ENCODE assay signal across 23 cellular contexts in the genomic region with DNA sequence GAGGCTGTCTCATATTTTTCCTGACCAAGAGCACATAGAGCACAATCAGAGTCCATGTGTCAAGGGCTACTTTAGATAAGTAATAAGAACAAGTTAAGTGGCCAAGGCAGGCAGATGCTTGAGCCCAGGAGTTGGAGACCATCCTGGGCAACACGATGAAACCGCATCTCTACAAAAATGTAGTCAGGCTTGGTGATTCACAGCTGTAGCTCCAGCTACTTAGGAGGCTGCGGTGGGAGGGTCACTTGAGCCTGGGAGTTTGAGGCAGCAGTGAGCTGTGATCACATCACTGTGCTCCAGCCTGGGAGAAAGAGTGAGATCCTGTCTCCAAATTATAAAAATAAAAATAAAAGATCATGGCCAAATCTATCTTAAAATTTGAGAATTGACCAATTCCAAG.
"Had no signal": no experiment of that assay in that cellular context is flagged by ENCODE, and none has a peak within 500 bp of the region (broad histone marks: within the 10 kb centered on the region; RNA-seq: fewer than 3 reads in every experiment).

No MANE protein-coding gene starts in this region.

- H3K4me1 ChIP-seq: left lung, right lobe of liver, tibial artery had no signal

- H3K36me3 ChIP-seq: left lung, right lobe of liver, tibial artery had no signal

- H3K27ac ChIP-seq: coronary artery, hepatocyte, left lung, right lobe of liver, tibial artery had no signal

- H3K4me3 ChIP-seq: coronary artery, hepatocyte, left lung, lung, right lobe of liver, tibial artery had no signal

- H3K9me3 ChIP-seq: right lobe of liver, tibial artery had no signal

- H3K79me2 ChIP-seq: hepatocyte had no signal

- DNase-seq: activated CD4-positive, alpha-beta memory T cell treated with anti-CD3 and anti-CD28 coated beads, Interleukin-2, amount 10 ng/mL, durations not matched to agents 7 days and 5 days; activated CD4-positive, alpha-beta T cell treated with anti-CD3 and anti-CD28 coated beads, Interleukin-2, amount 10 ng/mL, durations not matched to agents 24 days and 14 days; activated gamma-delta T cell; activated naive CD4-positive, alpha-beta T cell treated with anti-CD3 and anti-CD28 coated beads, Interleukin-2, amount 50 U/mL, for 16 hours; activated naive CD8-positive, alpha-beta T cell treated with anti-CD3 and anti-CD28 coated beads, Interleukin-2, amount 50 U/mL, for 24 hours; activated T-cell treated with anti-CD3 and anti-CD28 coated beads for 4 hours; cerebellar nuclear complex; effector CD4-positive, alpha-beta T cell; foreskin melanocyte; immature natural killer cell; kidney glomerular epithelial cell; left lung; naive thymus-derived CD4-positive, alpha-beta T cell; right lobe of liver; small intestine; stimulated activated CD4-positive, alpha-beta T cell treated with anti-CD3 and anti-CD28 coated beads, Interleukin-2, amount 100 ng/mL, for 24 hours; stimulated activated naive CD8-positive, alpha-beta T cell treated with anti-CD3 and anti-CD28 coated beads, Interleukin-15, amount 100 ng/mL, for 72 hours; tibial artery had no signal

- H2AFZ ChIP-seq: hepatocyte had no signal

- H3K4me2 ChIP-seq: hepatocyte had no signal

- ATAC-seq: activated CD4-positive, CD25-positive, alpha-beta regulatory T cell treated with anti-CD3 and anti-CD28 coated beads, Interleukin-2, amount 50 U/mL, for 24 hours; activated naive CD8-positive, alpha-beta T cell treated with anti-CD3 and anti-CD28 coated beads, Interleukin-2, amount 50 U/mL, for 24 hours; left lung; naive thymus-derived CD4-positive, alpha-beta T cell; right lobe of liver; stimulated activated effector memory CD8-positive, alpha-beta T cell treated with anti-CD3 and anti-CD28 coated beads, Interleukin-12 subunit alpha, Interleukin-12 subunit beta, amount 100 ng/mL, for 72 hours; stimulated activated naive CD8-positive, alpha-beta T cell treated with anti-CD3 and anti-CD28 coated beads, Interleukin-15, amount 100 ng/mL, for 72 hours had no signal

- H3K27me3 ChIP-seq: left lung, right lobe of liver, tibial artery had no signal

- FAIRE-seq: small intestine had no signal
